In genomic region chr19:28350673-28351072, GRCh38 we compare ENCODE assay signal across 29 cellular contexts.
"Had no signal": no experiment of that assay in that cellular context is flagged by ENCODE, and none has a peak within 500 bp of the region (broad histone marks: within the 10 kb centered on the region; RNA-seq: fewer than 3 reads in every experiment).

No MANE protein-coding gene starts in this region.

- DNase-seq: activated B cell treated with CpG ODN at 0.5 μM for 24 hours; activated CD4-positive, alpha-beta memory T cell treated with anti-CD3 and anti-CD28 coated beads for 36 hours; activated CD4-positive, alpha-beta T cell treated with anti-CD3 and anti-CD28 coated beads for 4 hours; activated CD4-positive, alpha-beta T cell treated with anti-CD3 and anti-CD28 coated beads, Interleukin-2, amount 10 ng/mL, durations not matched to agents 24 days and 14 days; activated CD4-positive, alpha-beta T cell treated with anti-CD3 and anti-CD28 coated beads, Interleukin-2, amount 50 U/mL, for 1 hour; activated CD4-positive, alpha-beta T cell treated with anti-CD3 and anti-CD28 coated beads, Interleukin-2, amount 50 U/mL, for 4 hours; activated CD4-positive, CD25-positive, alpha-beta regulatory T cell treated with anti-CD3 and anti-CD28 coated beads, Interleukin-2, amount 50 U/mL, for 72 hours; activated CD8-positive, alpha-beta memory T cell treated with anti-CD3 and anti-CD28 coated beads for 24 hours; activated CD8-positive, alpha-beta memory T cell treated with anti-CD3 and anti-CD28 coated beads, Interleukin-2, amount 10 ng/mL, durations not matched to agents 7 days and 5 days; activated CD8-positive, alpha-beta memory T cell treated with anti-CD3 and anti-CD28 coated beads, Interleukin-2, amount 50 U/mL, for 48 hours; activated CD8-positive, alpha-beta T cell treated with anti-CD3 and anti-CD28 coated beads for 36 hours; activated effector memory CD4-positive, alpha-beta T cell treated with Interleukin-2 at 50 U/mL for 16 hours; activated gamma-delta T cell; activated naive CD4-positive, alpha-beta T cell treated with anti-CD3 and anti-CD28 coated beads, Interleukin-2, amount 10 ng/mL, durations not matched to agents 7 days and 5 days; activated naive CD4-positive, alpha-beta T cell treated with Interleukin-2 at 50 U/mL for 16 hours; activated naive CD8-positive, alpha-beta T cell treated with anti-CD3 and anti-CD28 coated beads, Interleukin-2, amount 10 ng/mL, durations not matched to agents 7 days and 5 days; activated naive CD8-positive, alpha-beta T cell treated with anti-CD3 and anti-CD28 coated beads, Interleukin-2, amount 50 U/mL, for 24 hours; activated T-cell treated with anti-CD3 and anti-CD28 coated beads, Interleukin-2, amount 50 U/mL, for 24 hours; activated T-cell treated with anti-CD3 and anti-CD28 coated beads, Interleukin-2, amount 50 U/mL, for 48 hours; amygdala; anterior cingulate cortex; caudate nucleus; cerebellar nuclear complex; T-helper 1 cell; T-helper 2 cell; T-helper 9 cell had no signal

- H3K9me3 ChIP-seq: ascending aorta had no signal

- ATAC-seq: activated CD8-positive, alpha-beta memory T cell treated with anti-CD3 and anti-CD28 coated beads, Interleukin-2, amount 10 ng/mL, durations not matched to agents 7 days and 5 days; activated CD8-positive, alpha-beta T cell treated with anti-CD3 and anti-CD28 coated beads for 36 hours; activated naive CD8-positive, alpha-beta T cell treated with anti-CD3 and anti-CD28 coated beads, Interleukin-2, amount 50 U/mL, for 24 hours had no signal

- H3K27ac ChIP-seq: ascending aorta, cardiac muscle cell, VCaP had no signal

- H3K4me3 ChIP-seq: ascending aorta, cardiac muscle cell had no signal

- H3K27me3 ChIP-seq: ascending aorta, cardiac muscle cell had no signal

- H3K4me1 ChIP-seq: ascending aorta had no signal

- H3K36me3 ChIP-seq: ascending aorta, cardiac muscle cell had no signal
